In genomic region chr22:45318168-45318557, GRCh38 we compare ENCODE assay signal across 1 cellular context.
TF ChIP-seq lines count a peak whose summit lies in the region.

No MANE protein-coding gene starts in this region.

TF ChIP-seq in GM12878, 131 proteins besides CTCF, POLR2A, EP300 and RAD21 (continued from another document):
- TF ChIP-seq ZBTB4 (CRISPR knock-in tag; IDR thresholded peaks at IDR 0.05) (no peak), RUNX3 (IDR thresholded peaks at IDR 0.05; ENCODE audit: low read length) (no peak), POU2F2 (IDR thresholded peaks at IDR 0.05; ENCODE audit: borderline replicate concordance, low read depth, low read length) (no peak), PKNOX1 (IDR thresholded peaks at IDR 0.05) (0 out of 2 replicates have a peak, but pooled peaks have one; percentile 4), HDAC6 (IDR thresholded peaks at IDR 0.05; ENCODE audit: unreplicated experiment) (no peak), BRCA1 (IDR thresholded peaks at IDR 0.05; ENCODE audit: low read depth, low read length) (no peak)
- TF ChIP-seq, protein P1, sequence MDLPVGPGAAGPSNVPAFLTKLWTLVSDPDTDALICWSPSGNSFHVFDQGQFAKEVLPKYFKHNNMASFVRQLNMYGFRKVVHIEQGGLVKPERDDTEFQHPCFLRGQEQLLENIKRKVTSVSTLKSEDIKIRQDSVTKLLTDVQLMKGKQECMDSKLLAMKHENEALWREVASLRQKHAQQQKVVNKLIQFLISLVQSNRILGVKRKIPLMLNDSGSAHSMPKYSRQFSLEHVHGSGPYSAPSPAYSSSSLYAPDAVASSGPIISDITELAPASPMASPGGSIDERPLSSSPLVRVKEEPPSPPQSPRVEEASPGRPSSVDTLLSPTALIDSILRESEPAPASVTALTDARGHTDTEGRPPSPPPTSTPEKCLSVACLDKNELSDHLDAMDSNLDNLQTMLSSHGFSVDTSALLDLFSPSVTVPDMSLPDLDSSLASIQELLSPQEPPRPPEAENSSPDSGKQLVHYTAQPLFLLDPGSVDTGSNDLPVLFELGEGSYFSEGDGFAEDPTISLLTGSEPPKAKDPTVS (IDR thresholded peaks at IDR 0.05; ENCODE audit: low read depth, low read length) = no peak
